ENCODE assay signal across 8 cellular contexts in genomic region chr9:6646028-6646636, GRCh38. TPM values are rescaled to one million over a fixed set of nuclear protein-coding genes. Genes with fewer than 3 reads are reported as not detected.
DNase-seq lines count a peak whose midpoint lies in the region; ATAC-seq and TF ChIP-seq lines count a peak whose summit lies in the region.

No MANE protein-coding gene starts in this region.

- H3K36me3 ChIP-seq in muscle layer of colon (ENCODE audit: insufficient read depth, low read length) (no peaks in the 10 kb centered on the region), urinary bladder (ENCODE audit: insufficient read depth) (no peaks in the 10 kb centered on the region)

- in situ Hi-C loops in astrocyte of the cerebellum (cut with HindIII; ENCODE audit: low sequenced_read_pairs): no loop called here

- no peak for ATAC-seq in HG02970 (IDR thresholded peaks at IDR 0.05; ENCODE audit: low FRiP score, unreplicated experiment)

- peaks cover 17 to 38% of the 10 kb centered on the region in 2 donors for H3K27me3 ChIP-seq in muscle layer of colon (ENCODE audit: control insufficient read depth in 1 of 2, insufficient read depth in 2 of 2, low read length in 2 of 2)

- H3K9ac ChIP-seq in muscle layer of colon (ENCODE audit: low read length): no peak overlapping the region

- DNase-seq in astrocyte of the cerebellum (ENCODE audit: low read depth) (no peak), islet precursor cell (no peak), cortex of kidney (lab: John Stamatoyannopoulos, UW) (no peak)

- TF ChIP-seq EP300 in Ishikawa (IDR thresholded peaks at IDR 0.05; ENCODE audit: borderline replicate concordance): no peak

- H3K9me3 ChIP-seq in muscle layer of colon (ENCODE audit: low read length): no peaks in the 10 kb centered on the region

- H3K27ac ChIP-seq in muscle layer of colon (ENCODE audit: low read depth, low read length): no peak overlapping the region
- no peak overlapping the region for H3K27ac ChIP-seq in urinary bladder (ENCODE audit: low read depth)

- TF ChIP-seq CTCF in astrocyte of the cerebellum (IDR thresholded peaks at IDR 0.05; ENCODE audit: low read depth, low read length, missing control alignments): no peak

- H3K4me3 ChIP-seq in GM08714 (ENCODE audit: low read length) (peak overlapping the region; percentile 68), astrocyte of the cerebellum (ENCODE audit: low read depth, low read length) (peak overlapping the region; percentile 51), muscle layer of colon (ENCODE audit: low read depth in 1 of 2, low read length in 2 of 2) (peak overlapping the region; percentile 38 to 49), urinary bladder (ENCODE audit: low read depth, low read length) (peak overlapping the region; percentile 47)

- WGBS in urinary bladder: 19% methylated on average over 18 of the region's 18 CpGs

- TF ChIP-seq RAD21 in Ishikawa (IDR thresholded peaks at IDR 0.05; ENCODE audit: low read depth): no peak

- H3K4me1 ChIP-seq in muscle layer of colon (ENCODE audit: insufficient read depth, low read length): peaks cover 12% of the 10 kb centered on the region
- no peaks in the 10 kb centered on the region for H3K4me1 ChIP-seq in urinary bladder (ENCODE audit: insufficient read depth)

TF ChIP-seq in Ishikawa, 13 proteins besides CTCF, POLR2A, EP300 and RAD21:
- TF ChIP-seq EGR1 (IDR thresholded peaks at IDR 0.05) (no peak), CEBPB (IDR thresholded peaks at IDR 0.05) (0 out of 2 replicates have a peak, but pooled peaks have one; percentile 34), NFIC (IDR thresholded peaks at IDR 0.05) (no peak)

RNA-seq across cellular contexts. Expression of gene GLDC, which starts 0.6 kb away (rescaled TPM):
- 0.74 TPM for total RNA-seq in urinary bladder
- polyA plus RNA-seq in urinary bladder: 2.9 TPM
